22 cellular contexts compared by ENCODE assay signal in the genomic region with DNA sequence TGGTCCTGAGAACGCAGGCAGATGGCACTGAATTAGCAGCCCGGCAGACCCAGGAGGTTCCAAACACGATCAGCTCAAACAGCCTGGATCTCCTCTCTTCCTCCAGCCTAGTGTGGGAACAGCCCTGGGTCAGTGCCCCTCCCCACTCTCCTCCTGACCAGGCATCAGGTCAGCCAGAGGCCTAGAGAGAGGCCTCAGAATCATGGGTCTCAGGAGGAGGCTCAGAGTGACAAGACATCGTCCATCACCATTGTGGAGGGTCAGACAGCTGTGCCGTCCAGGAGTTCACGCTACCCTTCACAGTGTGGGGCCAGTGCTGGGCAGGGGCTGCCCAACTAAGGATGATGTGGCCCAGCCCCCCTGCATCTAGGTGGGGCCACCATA.
DNase-seq lines count a peak whose midpoint lies in the region; ATAC-seq and TF ChIP-seq lines count a peak whose summit lies in the region.
"Had no signal": no experiment of that assay in that cellular context is flagged by ENCODE, and none has a peak within 500 bp of the region (broad histone marks: within the 10 kb centered on the region; RNA-seq: fewer than 3 reads in every experiment).

No MANE protein-coding gene starts in this region.

- H2BK120ac ChIP-seq in H9 (ENCODE audit: low read depth, low read length, poor library complexity, severe bottlenecking): no peak overlapping the region

- no peak overlapping the region for H3K56ac ChIP-seq in H9 (ENCODE audit: insufficient read length, low read depth, low read length)

- ATAC-seq in omental fat pad (ENCODE audit: low FRiP score) (no peak), GM21390 (IDR thresholded peaks at IDR 0.05; ENCODE audit: unreplicated experiment) (no peak)

- H3K79me1 ChIP-seq in H9 (ENCODE audit: insufficient read depth, low read depth, low read length, poor library complexity, severe bottlenecking): no peaks in the 10 kb centered on the region

- H2BK20ac ChIP-seq in H9 (ENCODE audit: low read depth, low read length, poor library complexity, severe bottlenecking): no peak overlapping the region

- no peaks in the 10 kb centered on the region for H3K9me3 ChIP-seq in H9 (ENCODE audit: control insufficient read depth, low read depth, low read length)
- H3K9me3 ChIP-seq: BLaER1 treated with 17β-estradiol and CSF1 and Interleukin-3, amounts not matched to agents 10 nM and 100 nM had no signal

- no peak overlapping the region; the same call in 1 of the 2 replicates for H3K14ac ChIP-seq in H9 (ENCODE audit: insufficient read depth, low read length)

- no peak overlapping the region for H2AK5ac ChIP-seq in H9 (ENCODE audit: insufficient read length, low read length)

- H3K4me1 Mint-ChIP-seq in H9 (peaks cover 20 to 26% of the 10 kb centered on the region in 2 experiments), nephron progenitor cell (peaks cover 59% of the 10 kb centered on the region)
- H3K4me1 Mint-ChIP-seq: CD4-positive, alpha-beta memory T cell had no signal

- H2AFZ ChIP-seq in H9 (ENCODE audit: low read length): no peak overlapping the region
- H2AFZ ChIP-seq: PC-9 had no signal

- WGBS in H9 (ENCODE audit: extremely low coverage, insufficient read length, low lambda C conversion rate): no CpG with 5 or more reads among the region's 6 CpGs

- H3K27me3 ChIP-seq in H9 (ENCODE audit: insufficient read depth, low read length): no peaks in the 10 kb centered on the region
- H3K27me3 ChIP-seq: BLaER1 treated with 17β-estradiol and CSF1 and Interleukin-3, amounts not matched to agents 10 nM and 100 nM had no signal

- no peak overlapping the region for H3K27ac ChIP-seq in H9 (ENCODE audit: insufficient read length, low read depth, low read length)
- H3K27ac ChIP-seq in coronary artery: no peak overlapping the region
- H3K27ac ChIP-seq: 22Rv1; BLaER1 treated with 17β-estradiol and CSF1 and Interleukin-3, amounts not matched to agents 10 nM and 100 nM; KMS-11; PC-9; RWPE1; SK-N-MC had no signal

- no peak overlapping the region for H3K23ac ChIP-seq in H9 (ENCODE audit: insufficient read length, low read depth, low read length)

- no peaks in the 10 kb centered on the region; the same call in none of the 2 replicates for H3K27me3 Mint-ChIP-seq in H9 (ENCODE audit: low read depth)
- H3K27me3 Mint-ChIP-seq in nephron progenitor cell (ENCODE audit: low read depth, poor library complexity): peaks cover 8% of the 10 kb centered on the region

- no peak overlapping the region for H3T11ph ChIP-seq in H9 (ENCODE audit: low read length)

- H3K23me2 ChIP-seq in H9 (ENCODE audit: insufficient read length, low read depth, low read length, poor library complexity, severe bottlenecking): no peaks in the 10 kb centered on the region

- DNase-seq in NCI-H82 (lab: John Stamatoyannopoulos, UW): peak; percentile 38
- DNase-seq in NCI-H82 treated with DMSO at 0.1 percent for 48 hours (lab: John Stamatoyannopoulos, UW; ENCODE audit: unreplicated experiment): no peak
- peak; percentile 16 for DNase-seq in H9
- DNase-seq in coronary artery (ENCODE audit: low spot score): peak; percentile 54
- no peak for DNase-seq in nephron progenitor cell
- DNase-seq in omental fat pad (ENCODE audit: low spot score): no peak
- no peak for DNase-seq in COR-L47 (lab: John Stamatoyannopoulos, UW)
- DNase-seq: CD4-positive, alpha-beta memory T cell; DMS153; HFFc6; NCI-H1092 treated with DMSO at 0.1 percent for 48 hours; NCI-H1436 treated with DMSO at 0.1 percent for 48 hours; NCI-H1930; NCI-H69; PC-9; SHP77 treated with DMSO at 0.1 percent for 48 hours had no signal

- H3K4me1 ChIP-seq in H9 (ENCODE audit: insufficient read depth, low read length): no peaks in the 10 kb centered on the region; the same call in none of the 2 replicates

- no peaks in the 10 kb centered on the region for H4K20me1 ChIP-seq in H9 (ENCODE audit: control insufficient read depth, insufficient read depth, insufficient read length)
- H4K20me1 ChIP-seq: BLaER1 treated with 17β-estradiol and CSF1 and Interleukin-3, amounts not matched to agents 10 nM and 100 nM had no signal

- H3K18ac ChIP-seq in H9 (ENCODE audit: insufficient read length, low read depth, low read length): no peak overlapping the region

- no peak overlapping the region for H3K4me3 ChIP-seq in coronary artery
- H3K4me3 ChIP-seq: BLaER1 treated with 17β-estradiol and CSF1 and Interleukin-3, amounts not matched to agents 10 nM and 100 nM; PC-9; SK-N-MC had no signal

- H3K9ac ChIP-seq in H9 (ENCODE audit: extremely low read depth, insufficient read length, low read length): no peak overlapping the region
- H3K9ac ChIP-seq: BLaER1 treated with 17β-estradiol and CSF1 and Interleukin-3, amounts not matched to agents 10 nM and 100 nM; KMS-11 had no signal

- H3K4ac ChIP-seq in H9 (ENCODE audit: low read depth, low read length): no peak overlapping the region

- no peak overlapping the region for H4K8ac ChIP-seq in H9 (replicated peaks; ENCODE audit: insufficient read length, low read depth, low read length)

- H4K5ac ChIP-seq in H9 (ENCODE audit: insufficient read length, low read depth, low read length): no peak overlapping the region

- H3K9me3 Mint-ChIP-seq in H9 (no peaks in the 10 kb centered on the region), nephron progenitor cell (no peaks in the 10 kb centered on the region)
- H3K9me3 Mint-ChIP-seq: HFFc6 had no signal

- no peak overlapping the region for H2BK15ac ChIP-seq in H9 (ENCODE audit: low read depth, low read length)

- H3K4me3 Mint-ChIP-seq in H9: no peak overlapping the region
- H3K4me3 Mint-ChIP-seq in nephron progenitor cell: peak overlapping the region; percentile 25
- H3K4me3 Mint-ChIP-seq: CD4-positive, alpha-beta memory T cell; HFFc6 had no signal

- H3K36me3 Mint-ChIP-seq in H9 (ENCODE audit: insufficient read depth in 1 of 3, low read depth in 3 of 3): no peaks in the 10 kb centered on the region
- no peaks in the 10 kb centered on the region for H3K36me3 Mint-ChIP-seq in nephron progenitor cell (ENCODE audit: low read depth)
- H3K36me3 Mint-ChIP-seq: CD4-positive, alpha-beta memory T cell had no signal

- H4K91ac ChIP-seq in H9 (ENCODE audit: insufficient read length, low read depth, low read length): no peak overlapping the region

- H3K4me2 ChIP-seq in H9 (ENCODE audit: insufficient read depth, insufficient read length, low read length): no peak overlapping the region
- H3K4me2 ChIP-seq: BLaER1 treated with 17β-estradiol and CSF1 and Interleukin-3, amounts not matched to agents 10 nM and 100 nM; KMS-11; PC-9 had no signal

- H3K27ac Mint-ChIP-seq in H9 (no peak overlapping the region; a peak in 1 of 7 replicates), nephron progenitor cell (no peak overlapping the region)
- H3K27ac Mint-ChIP-seq: CD4-positive, alpha-beta memory T cell; HFFc6 had no signal

- H2BK12ac ChIP-seq in H9 (ENCODE audit: insufficient read length, low read depth, low read length): no peak overlapping the region

- TF ChIP-seq CTCF in H9 (conservative IDR thresholded peaks at IDR 0.05) (no peak), coronary artery (IDR thresholded peaks at IDR 0.05) (no peak), nephron progenitor cell (IDR thresholded peaks at IDR 0.05) (no peak), omental fat pad (IDR thresholded peaks at IDR 0.05) (no peak)

- H2BK5ac ChIP-seq in H9 (ENCODE audit: insufficient read length, low read length): no peak overlapping the region

- H3K79me2 ChIP-seq in H9 (ENCODE audit: insufficient read depth, low read length): no peaks in the 10 kb centered on the region

Comparison
In these comparisons a context has a peak if more than half of its experiments do, and no peak if none do; other contexts are left out.
1. DNase-seq: peak in NCI-H82 (single experiment), H9 (single experiment) and coronary artery (single experiment); none in NCI-H82 treated with DMSO at 0.1 percent for 48 hours (single experiment), nephron progenitor cell (single experiment), omental fat pad (single experiment) and COR-L47 (single experiment).